Comparison of ENCODE assay signal across 14 cellular contexts in genomic region chr12:6530576-6531260, GRCh38. TPM values are rescaled to one million over a fixed set of nuclear protein-coding genes. Genes with fewer than 3 reads are reported as not detected.
DNase-seq lines count a peak whose midpoint lies in the region; ATAC-seq and TF ChIP-seq lines count a peak whose summit lies in the region.
"Had no signal": no experiment of that assay in that cellular context is flagged by ENCODE, and none has a peak within 500 bp of the region (broad histone marks: within the 10 kb centered on the region; RNA-seq: fewer than 3 reads in every experiment).

No MANE protein-coding gene starts in this region.

- ATAC-seq in HG03442 (IDR thresholded peaks at IDR 0.05; ENCODE audit: unreplicated experiment) (no peak), left lobe of liver (no peak)
- ATAC-seq: activated CD4-positive, CD25-positive, alpha-beta regulatory T cell treated with anti-CD3 and anti-CD28 coated beads, Interleukin-2, amount 50 U/mL, for 24 hours had no signal

- H3K36me3 ChIP-seq in NT2/D1 (ENCODE audit: insufficient read depth, insufficient read length, low read length) (peaks cover 81% of the 10 kb centered on the region), neutrophil (peaks cover 58% of the 10 kb centered on the region)

- H3K9me3 Mint-ChIP-seq in T-helper 1 cell treated with Interleukin-12 subunit alpha and Interleukin-12 subunit beta and Interleukin-4 antibody, amounts not matched to agents 30 μg/mL and 1 μg/mL, for 36 hours: no peaks in the 10 kb centered on the region
- no peaks in the 10 kb centered on the region for H3K9me3 Mint-ChIP-seq in brain
- H3K9me3 Mint-ChIP-seq: dendritic cell treated with granulocyte-macrophage colony-stimulating factor and Interleukin-4, amounts not matched to agents 40 ng/mL and 50 ng/mL, for 4 days had no signal

- no peaks in the 10 kb centered on the region for H3K27me3 Mint-ChIP-seq in T-helper 1 cell treated with Interleukin-12 subunit alpha and Interleukin-12 subunit beta and Interleukin-4 antibody, amounts not matched to agents 30 μg/mL and 1 μg/mL, for 36 hours (ENCODE audit: low read depth)
- peaks cover 6% of the 10 kb centered on the region for H3K27me3 Mint-ChIP-seq in brain
- H3K27me3 Mint-ChIP-seq: dendritic cell treated with granulocyte-macrophage colony-stimulating factor and Interleukin-4, amounts not matched to agents 40 ng/mL and 50 ng/mL, for 4 days had no signal

- peak overlapping the region; percentile 82 for H3K27ac Mint-ChIP-seq in T-helper 1 cell treated with Interleukin-12 subunit alpha and Interleukin-12 subunit beta and Interleukin-4 antibody, amounts not matched to agents 30 μg/mL and 1 μg/mL, for 36 hours
- H3K27ac Mint-ChIP-seq in brain: peak overlapping the region; percentile 46 to 100 (median 68)
- H3K27ac Mint-ChIP-seq: dendritic cell treated with granulocyte-macrophage colony-stimulating factor and Interleukin-4, amounts not matched to agents 40 ng/mL and 50 ng/mL, for 4 days had no signal

- H3K36me3 Mint-ChIP-seq in T-helper 1 cell treated with Interleukin-12 subunit alpha and Interleukin-12 subunit beta and Interleukin-4 antibody, amounts not matched to agents 30 μg/mL and 1 μg/mL, for 36 hours (ENCODE audit: low read depth): peaks cover 62% of the 10 kb centered on the region
- peaks cover 58% of the 10 kb centered on the region for H3K36me3 Mint-ChIP-seq in brain

- H3K4me3 Mint-ChIP-seq in T-helper 1 cell treated with Interleukin-12 subunit alpha and Interleukin-12 subunit beta and Interleukin-4 antibody, amounts not matched to agents 30 μg/mL and 1 μg/mL, for 36 hours: peak overlapping the region; percentile 13
- H3K4me3 Mint-ChIP-seq in brain: peak overlapping the region in 2 of 5 experiments; percentile 13 to 42
- H3K4me3 Mint-ChIP-seq: dendritic cell treated with granulocyte-macrophage colony-stimulating factor and Interleukin-4, amounts not matched to agents 40 ng/mL and 50 ng/mL, for 4 days had no signal

- peaks cover 32% of the 10 kb centered on the region for H3K4me1 ChIP-seq in NT2/D1 (ENCODE audit: insufficient read depth, insufficient read length)
- H3K4me1 ChIP-seq in neutrophil (ENCODE audit: control insufficient read depth in 1 of 2, insufficient read depth in 1 of 2, low read depth in 1 of 2, low read length in 1 of 2): peaks cover 30 to 32% of the 10 kb centered on the region in 2 experiments

- H3K9ac ChIP-seq in NT2/D1 (ENCODE audit: insufficient read length, low read depth): peak overlapping the region; percentile 28

- peak overlapping the region; percentile 97 for H3K27ac ChIP-seq in neutrophil

- no peaks in the 10 kb centered on the region for H3K27me3 ChIP-seq in NT2/D1 (ENCODE audit: insufficient read depth, insufficient read length)
- H3K27me3 ChIP-seq in neutrophil: no peaks in the 10 kb centered on the region

- H3K4me1 Mint-ChIP-seq in T-helper 1 cell treated with Interleukin-12 subunit alpha and Interleukin-12 subunit beta and Interleukin-4 antibody, amounts not matched to agents 30 μg/mL and 1 μg/mL, for 36 hours (ENCODE audit: low read depth): peaks cover 25% of the 10 kb centered on the region
- peaks cover 42% of the 10 kb centered on the region for H3K4me1 Mint-ChIP-seq in brain

- DNase-seq in T-helper 1 cell (no peak), NT2/D1 (ENCODE audit: low read depth, low spot score) (no peak), NCI-H2081 treated with DMSO at 0.1 percent for 48 hours (lab: John Stamatoyannopoulos, UW) (no peak), left lobe of liver (ENCODE audit: low spot score) (no peak)
- DNase-seq: activated naive CD4-positive, alpha-beta T cell treated with Interleukin-2 at 50 U/mL for 16 hours; kidney; NCI-H510A; SHP77 had no signal

- no peak for TF ChIP-seq CTCF in brain (conservative IDR thresholded peaks at IDR 0.05)
- TF ChIP-seq CTCF in neutrophil (IDR thresholded peaks at IDR 0.05): no peak

- H3K9me3 ChIP-seq in NT2/D1 (ENCODE audit: insufficient read depth, low read length) (no peaks in the 10 kb centered on the region), neutrophil (no peaks in the 10 kb centered on the region)

- H3K4me3 ChIP-seq in NT2/D1 (ENCODE audit: insufficient read length, low read depth): no peak overlapping the region
- H3K4me3 ChIP-seq in neutrophil (ENCODE audit: low read depth in 1 of 2, low read length in 1 of 2): no peak overlapping the region

RNA-seq across cellular contexts. Expression of gene GAPDH, which starts 3.6 kb away (rescaled TPM):
- 4,992 TPM for polyA plus RNA-seq in brain (ENCODE audit: insufficient read depth, low read depth, low replicate concordance)
- total RNA-seq in left lobe of liver: 1,145 TPM

RNA-seq across cellular contexts. Expression of gene IFFO1, which starts 25.1 kb away (rescaled TPM):
- polyA plus RNA-seq in brain (ENCODE audit: insufficient read depth, low read depth, low replicate concordance): 7.3 TPM
- 8.8 TPM for total RNA-seq in left lobe of liver

RNA-seq across cellular contexts. Expression of gene NCAPD2, which starts 36.8 kb away (rescaled TPM):
- polyA plus RNA-seq in brain (ENCODE audit: insufficient read depth, low read depth, low replicate concordance): 69.2 TPM
- total RNA-seq in left lobe of liver: 9.0 TPM

RNA-seq across cellular contexts. Expression of gene NOP2, which starts 37.4 kb away (rescaled TPM):
- polyA plus RNA-seq in brain (ENCODE audit: insufficient read depth, low read depth, low replicate concordance): 12.3 TPM
- 14.9 TPM for total RNA-seq in left lobe of liver

RNA-seq across cellular contexts. Expression of gene MRPL51, which starts 37.7 kb away (rescaled TPM):
- 133 TPM for polyA plus RNA-seq in brain (ENCODE audit: insufficient read depth, low read depth, low replicate concordance)
- total RNA-seq in left lobe of liver: 84.1 TPM
